ENCODE assay signal across 13 cellular contexts in the genomic region with DNA sequence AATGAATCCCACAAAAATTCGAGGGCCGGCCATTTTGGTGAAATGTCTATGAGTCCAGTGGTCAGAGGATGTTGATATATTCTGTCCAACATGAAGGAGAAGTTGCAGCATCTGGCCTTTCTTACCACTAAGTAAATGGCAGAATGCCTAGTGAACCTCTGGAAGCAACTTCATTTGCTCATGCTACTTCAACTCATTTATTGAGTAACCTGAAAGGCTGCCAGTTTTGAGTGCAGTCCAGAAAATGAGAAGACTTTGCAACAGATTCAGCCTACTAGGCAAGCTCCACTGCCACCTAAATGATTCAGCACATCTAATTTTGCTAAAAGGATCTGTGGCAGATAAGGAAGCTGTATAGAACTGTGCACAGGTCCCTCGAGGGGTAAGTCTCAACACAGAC.
DNase-seq lines count a peak whose midpoint lies in the region; ATAC-seq, FAIRE-seq and TF ChIP-seq lines count a peak whose summit lies in the region.
"Had no signal": no experiment of that assay in that cellular context is flagged by ENCODE, and none has a peak within 500 bp of the region (broad histone marks: within the 10 kb centered on the region; RNA-seq: fewer than 3 reads in every experiment).

No MANE protein-coding gene starts in this region.

- DNase-seq in GOT3 (lab: John Stamatoyannopoulos, UW) (peak; percentile 57), RPMI7951 (ENCODE audit: low read depth) (peak; percentile 98), fibroblast of gingiva (ENCODE audit: low read depth) (peak; percentile 99), sigmoid colon (peak; percentile 71), H54 (ENCODE audit: insufficient read length, low spot score) (no peak)
- no peak for DNase-seq in stimulated activated CD4-positive, alpha-beta T cell treated with anti-CD3 and anti-CD28 coated beads, Interleukin-15, amount 100 ng/mL, for 24 hours
- DNase-seq: activated B cell treated with CpG ODN at 0.5 μM for 24 hours; activated effector memory CD4-positive, alpha-beta T cell treated with anti-CD3 and anti-CD28 coated beads, Interleukin-2, amount 50 U/mL, for 16 hours; H9; NCI-H1417; nucleus accumbens had no signal

- H3K4me1 ChIP-seq in sigmoid colon: peaks cover 0 to 30% (median 18%) of the 10 kb centered on the region in 4 donors

- H3K27ac ChIP-seq in sigmoid colon: peak overlapping the region in 2 of 4 donors; percentile 23 to 39

- no peaks in the 10 kb centered on the region for H3K27me3 ChIP-seq in sigmoid colon

- WGBS in sigmoid colon, 2 donors: 72 to 80% methylated on average over 3 of the region's 3 CpGs

- ATAC-seq in GM19328 (IDR thresholded peaks at IDR 0.05; ENCODE audit: unreplicated experiment): no peak
- ATAC-seq in activated CD4-positive, CD25-positive, alpha-beta regulatory T cell treated with anti-CD3 and anti-CD28 coated beads, Interleukin-2, amount 50 U/mL, for 24 hours: no peak

- TF ChIP-seq CTCF in sigmoid colon (IDR thresholded peaks at IDR 0.05): no peak

- no peaks in the 10 kb centered on the region for H3K36me3 ChIP-seq in sigmoid colon

- TF ChIP-seq EP300 in sigmoid colon (IDR thresholded peaks at IDR 0.05): no peak

- TF ChIP-seq POLR2A in sigmoid colon (IDR thresholded peaks at IDR 0.05): no peak
- TF ChIP-seq POLR2A in H54 (IDR thresholded peaks at IDR 0.05; ENCODE audit: low read depth, low read length): no peak

- no peak overlapping the region for H3K4me3 ChIP-seq in sigmoid colon

- intact Hi-C loops in sigmoid colon (cut with DNase I): no loop called here

- H3K9me3 ChIP-seq in sigmoid colon: no peaks in the 10 kb centered on the region

- no peak for FAIRE-seq in H54 (lab: Jason Lieb, UNC)

Comparison
In these comparisons a context has a peak if more than half of its experiments do, and no peak if none do; other contexts are left out.
1. DNase-seq: peak in GOT3 (single experiment), RPMI7951 (single experiment), fibroblast of gingiva (single experiment) and sigmoid colon (single experiment); none in H54 (single experiment) and stimulated activated CD4-positive, alpha-beta T cell treated with anti-CD3 and anti-CD28 coated beads, Interleukin-15, amount 100 ng/mL, for 24 hours (single experiment).